Comparison of ENCODE assay signal across 30 cellular contexts in the genomic region with DNA sequence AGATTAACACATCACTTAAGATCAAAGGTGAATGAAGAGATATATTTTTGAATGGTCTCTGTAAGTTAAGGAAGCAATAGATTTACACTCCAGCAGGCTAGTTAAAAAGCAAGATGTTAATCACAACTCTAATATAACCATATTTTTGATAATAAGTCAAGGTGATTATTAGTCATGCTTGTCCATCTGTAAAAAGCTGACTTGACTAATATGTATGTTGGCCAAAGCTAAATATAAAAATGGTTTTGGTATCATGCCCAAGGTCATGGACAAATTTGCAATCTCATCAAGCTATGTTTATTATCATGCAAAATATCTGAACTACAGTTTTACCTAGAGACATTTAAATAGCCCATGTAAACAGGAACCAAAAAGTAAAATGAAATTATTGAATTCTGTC.
"Had no signal": no experiment of that assay in that cellular context is flagged by ENCODE, and none has a peak within 500 bp of the region (broad histone marks: within the 10 kb centered on the region; RNA-seq: fewer than 3 reads in every experiment).

No MANE protein-coding gene starts in this region.

- ATAC-seq: activated CD8-positive, alpha-beta memory T cell treated with anti-CD3 and anti-CD28 coated beads, Interleukin-2, amount 10 ng/mL, durations not matched to agents 7 days and 5 days; activated CD8-positive, alpha-beta T cell treated with anti-CD3 and anti-CD28 coated beads, Interleukin-2, amount 10 ng/mL, durations not matched to agents 7 days and 5 days; activated naive CD4-positive, alpha-beta T cell treated with anti-CD3 and anti-CD28 coated beads, Interleukin-2, amount 50 U/mL, for 72 hours; activated T-cell treated with anti-CD3 and anti-CD28 coated beads, Interleukin-2, amount 50 U/mL, for 4 hours; activated T-cell treated with anti-CD3 and anti-CD28 coated beads, Interleukin-2, amount 50 U/mL, for 72 hours; activated T-helper 17 cell treated with anti-CD3 and anti-CD28 coated beads, Interleukin-2, amount 50 U/mL, for 72 hours had no signal

- H3K9me3 ChIP-seq: adrenal gland had no signal

- H3K27ac ChIP-seq: adrenal gland, VCaP had no signal

- FAIRE-seq: TTC549 had no signal

- H3K27me3 ChIP-seq: adrenal gland had no signal

- H3K4me3 ChIP-seq: adrenal gland had no signal

- DNase-seq: activated B cell treated with CpG ODN at 0.5 μM for 24 hours; activated CD4-positive, alpha-beta memory T cell treated with anti-CD3 and anti-CD28 coated beads for 36 hours; activated CD4-positive, alpha-beta T cell treated with anti-CD3 and anti-CD28 coated beads for 4 hours; activated CD4-positive, alpha-beta T cell treated with anti-CD3 and anti-CD28 coated beads, Interleukin-2, amount 10 ng/mL, durations not matched to agents 24 days and 14 days; activated CD4-positive, alpha-beta T cell treated with anti-CD3 and anti-CD28 coated beads, Interleukin-2, amount 50 U/mL, for 1 hour; activated CD4-positive, alpha-beta T cell treated with anti-CD3 and anti-CD28 coated beads, Interleukin-2, amount 50 U/mL, for 4 hours; activated CD4-positive, CD25-positive, alpha-beta regulatory T cell treated with anti-CD3 and anti-CD28 coated beads, Interleukin-2, amount 50 U/mL, for 72 hours; activated CD8-positive, alpha-beta memory T cell treated with anti-CD3 and anti-CD28 coated beads for 24 hours; activated CD8-positive, alpha-beta memory T cell treated with anti-CD3 and anti-CD28 coated beads, Interleukin-2, amount 10 ng/mL, durations not matched to agents 7 days and 5 days; activated CD8-positive, alpha-beta memory T cell treated with anti-CD3 and anti-CD28 coated beads, Interleukin-2, amount 50 U/mL, for 48 hours; activated CD8-positive, alpha-beta T cell treated with anti-CD3 and anti-CD28 coated beads, Interleukin-2, amount 10 ng/mL, durations not matched to agents 7 days and 5 days; activated effector memory CD4-positive, alpha-beta T cell treated with anti-CD3 and anti-CD28 coated beads, Interleukin-2, amount 50 U/mL, for 16 hours; activated gamma-delta T cell treated with Interleukin-2 at 50 U/mL for 16 hours; activated naive CD4-positive, alpha-beta T cell; activated naive CD4-positive, alpha-beta T cell treated with anti-CD3 and anti-CD28 coated beads for 36 hours; activated naive CD4-positive, alpha-beta T cell treated with anti-CD3 and anti-CD28 coated beads, Interleukin-2, amount 50 U/mL, for 16 hours; activated naive CD8-positive, alpha-beta T cell treated with anti-CD3 and anti-CD28 coated beads for 36 hours; activated T-cell treated with anti-CD3 and anti-CD28 coated beads, Interleukin-2, amount 50 U/mL, for 4 hours; activated T-cell treated with anti-CD3 and anti-CD28 coated beads, Interleukin-2, amount 50 U/mL, for 72 hours; adrenal gland; amniotic stem cell; aorta; central memory CD4-positive, alpha-beta T cell; T-helper 1 cell; T-helper 2 cell; T-helper 9 cell had no signal
